8 cellular contexts compared by ENCODE assay signal in genomic region chr12:25959069-25959961, GRCh38. TPM values are rescaled to one million over a fixed set of nuclear protein-coding genes. Genes with fewer than 3 reads are reported as not detected.
DNase-seq lines count a peak whose midpoint lies in the region; ATAC-seq and TF ChIP-seq lines count a peak whose summit lies in the region.

No MANE protein-coding gene starts in this region.

- H3K4me2 ChIP-seq in smooth muscle cell = peak overlapping the region; percentile 88

- no peaks in the 10 kb centered on the region for H3K36me3 ChIP-seq in colonic mucosa
- no peaks in the 10 kb centered on the region for H3K36me3 ChIP-seq in kidney epithelial cell (ENCODE audit: control insufficient read depth, insufficient read depth, low read length)
- peaks cover 4% of the 10 kb centered on the region for H3K36me3 ChIP-seq in smooth muscle cell (ENCODE audit: low read depth)

- H3K9ac ChIP-seq in colonic mucosa (ENCODE audit: low read depth in 2 of 2, low read length in 2 of 2) (peak overlapping the region; percentile 46 to 72), smooth muscle cell (ENCODE audit: low read depth) (peak overlapping the region; percentile 82)

- intact Hi-C loops in colonic mucosa (cut with DNase I) = loop anchor here (10.0 kb wide), 1 partner anchor 525 kb away; no protein-coding TSS in a partner anchor

- H3K4me1 ChIP-seq in colonic mucosa (no peaks in the 10 kb centered on the region), smooth muscle cell (ENCODE audit: low read depth) (peaks cover 11% of the 10 kb centered on the region)

- H3K9me3 ChIP-seq in colonic mucosa (no peaks in the 10 kb centered on the region), smooth muscle cell (replicated peaks; ENCODE audit: low read depth) (no peaks in the 10 kb centered on the region)

- ATAC-seq in HG03097 (IDR thresholded peaks at IDR 0.05; ENCODE audit: low FRiP score, unreplicated experiment) = peak; percentile 35

- peaks cover 44% of the 10 kb centered on the region for H3K79me2 ChIP-seq in smooth muscle cell (ENCODE audit: low read depth)

- H3K4me3 ChIP-seq in colonic mucosa (peak overlapping the region; percentile 52), kidney epithelial cell (ENCODE audit: low read depth, low read length) (peak overlapping the region; percentile 83), smooth muscle cell (peak overlapping the region; percentile 65)

- under 1% methylated on average over 36 of the region's 57 CpGs for WGBS in smooth muscle cell (ENCODE audit: low lambda C conversion rate)

- DNase-seq in NCI-H1417 (lab: John Stamatoyannopoulos, UW) = peak; percentile 10 to 73 (median 69)
- DNase-seq in NCI-H1417 treated with DMSO at 0.1 percent for 48 hours (lab: John Stamatoyannopoulos, UW) = no peak
- DNase-seq in SK-N-DZ (ENCODE audit: low spot score) = peak; percentile 51
- DNase-seq in colonic mucosa = peak; percentile 48
- DNase-seq in kidney epithelial cell (ENCODE audit: low read depth) = no peak
- peak; percentile 62 for DNase-seq in smooth muscle cell (lab: John Stamatoyannopoulos, UW; ENCODE audit: unreplicated experiment)
- DNase-seq in effector CD4-positive, alpha-beta T cell = no peak

- no peak for TF ChIP-seq CTCF in colonic mucosa (IDR thresholded peaks at IDR 0.05)
- peak; percentile 17 for TF ChIP-seq CTCF in kidney epithelial cell (IDR thresholded peaks at IDR 0.05; ENCODE audit: insufficient read depth, low read length, poor library complexity, severe bottlenecking)
- TF ChIP-seq CTCF in smooth muscle cell (IDR thresholded peaks at IDR 0.05; ENCODE audit: borderline replicate concordance, insufficient read depth, poor library complexity, severe bottlenecking) = no peak

- H4K20me1 ChIP-seq in smooth muscle cell (ENCODE audit: low read depth) = peaks cover 45% of the 10 kb centered on the region

- H3F3A ChIP-seq in smooth muscle cell (ENCODE audit: low read depth) = peaks cover 6% of the 10 kb centered on the region

- H2AFZ ChIP-seq in smooth muscle cell (ENCODE audit: low read depth) = peak overlapping the region; percentile 79

- peak overlapping the region; percentile 71 for H3K27ac ChIP-seq in colonic mucosa
- peak overlapping the region; percentile 87 for H3K27ac ChIP-seq in smooth muscle cell (ENCODE audit: low read depth)

- peaks cover 16% of the 10 kb centered on the region for H3K27me3 ChIP-seq in colonic mucosa
- H3K27me3 ChIP-seq in kidney epithelial cell (ENCODE audit: control insufficient read depth, insufficient read depth, low read length) = no peaks in the 10 kb centered on the region
- H3K27me3 ChIP-seq in smooth muscle cell (ENCODE audit: low read depth) = no peaks in the 10 kb centered on the region

RNA-seq across cellular contexts. Expression of gene RASSF8, which starts 0.8 kb away (rescaled TPM):
- polyA plus RNA-seq in SK-N-DZ (2014; cell fraction: cytosol; rRNA removed) = 10.1 and 14.5 TPM in 2 replicates
- 5.5 and 6.0 TPM in 2 replicates for polyA plus RNA-seq in SK-N-DZ (2014; cell fraction: nucleus; rRNA removed)
- 10 to 100 TPM in 1 of 2 donors, 1 to 10 TPM in 1; 3.2 to 14.2 TPM for total RNA-seq in colonic mucosa
- 27.1 and 35.3 TPM in 2 replicates for total RNA-seq in kidney epithelial cell
- total RNA-seq in smooth muscle cell = 29.8 and 34.2 TPM in 2 replicates
- polyA plus RNA-seq in smooth muscle cell = 9.8 and 15.5 TPM in 2 replicates

Comparison
In these comparisons a context has a peak if more than half of its experiments do, and no peak if none do; other contexts are left out.
1. DNase-seq: peak in NCI-H1417 (3 of 3), SK-N-DZ (single experiment), colonic mucosa (single experiment) and smooth muscle cell (single experiment); none in NCI-H1417 treated with DMSO at 0.1 percent for 48 hours (single experiment), kidney epithelial cell (single experiment) and effector CD4-positive, alpha-beta T cell (single experiment).
2. Peak in every context shown above with its lines, with median percentiles within 50 percentile points of each other: H3K4me3 ChIP-seq.